Comparison of ENCODE assay signal across 18 cellular contexts in genomic region chr14:105273062-105273461, GRCh38. TPM values are rescaled to one million over a fixed set of nuclear protein-coding genes. Genes with fewer than 3 reads are reported as not detected.
DNase-seq lines count a peak whose midpoint lies in the region; ATAC-seq and TF ChIP-seq lines count a peak whose summit lies in the region.
"Had no signal": no experiment of that assay in that cellular context is flagged by ENCODE, and none has a peak within 500 bp of the region (broad histone marks: within the 10 kb centered on the region; RNA-seq: fewer than 3 reads in every experiment).

No MANE protein-coding gene starts in this region.

- no peaks in the 10 kb centered on the region for H3K27me3 Mint-ChIP-seq in CD4-positive, CD25-positive, alpha-beta regulatory T cell
- no peaks in the 10 kb centered on the region for H3K27me3 Mint-ChIP-seq in activated CD4-positive, alpha-beta T cell treated with anti-CD3 and anti-CD28 coated beads, Interleukin-2, amount 10 ng/mL, durations not matched to agents 24 days and 14 days
- H3K27me3 Mint-ChIP-seq: activated CD4-positive, alpha-beta memory T cell treated with anti-CD3 and anti-CD28 coated beads, Interleukin-2, amount 10 ng/mL, durations not matched to agents 7 days and 5 days; activated naive CD4-positive, alpha-beta T cell treated with anti-CD3 and anti-CD28 coated beads, Interleukin-2, amount 10 ng/mL, durations not matched to agents 7 days and 5 days; activated T-cell treated with anti-CD3 and anti-CD28 coated beads, Interleukin-2, amount 50 U/mL, for 24 hours had no signal

- H3K36me3 Mint-ChIP-seq in CD4-positive, CD25-positive, alpha-beta regulatory T cell = peaks cover 5% of the 10 kb centered on the region
- H3K36me3 Mint-ChIP-seq in activated CD4-positive, alpha-beta T cell treated with anti-CD3 and anti-CD28 coated beads, Interleukin-2, amount 10 ng/mL, durations not matched to agents 24 days and 14 days (ENCODE audit: low read depth) = peaks cover 6% of the 10 kb centered on the region
- H3K36me3 Mint-ChIP-seq: activated naive CD4-positive, alpha-beta T cell treated with anti-CD3 and anti-CD28 coated beads, Interleukin-2, amount 10 ng/mL, durations not matched to agents 7 days and 5 days had no signal

- no peaks in the 10 kb centered on the region for H3K27me3 ChIP-seq in CD4-positive, CD25-positive, alpha-beta regulatory T cell (ENCODE audit: control insufficient read depth, insufficient read depth, low read length)
- H3K27me3 ChIP-seq in foreskin keratinocyte (no peaks in the 10 kb centered on the region), osteoblast (ENCODE audit: insufficient read depth, low read length) (no peaks in the 10 kb centered on the region), right atrium auricular region (no peaks in the 10 kb centered on the region)

- H3K4me1 Mint-ChIP-seq in CD4-positive, CD25-positive, alpha-beta regulatory T cell = peaks cover 0 to 9% (median 4%) of the 10 kb centered on the region in 4 donors
- no peaks in the 10 kb centered on the region for H3K4me1 Mint-ChIP-seq in activated CD4-positive, alpha-beta T cell treated with anti-CD3 and anti-CD28 coated beads, Interleukin-2, amount 10 ng/mL, durations not matched to agents 24 days and 14 days
- H3K4me1 Mint-ChIP-seq: activated CD4-positive, alpha-beta memory T cell treated with anti-CD3 and anti-CD28 coated beads, Interleukin-2, amount 10 ng/mL, durations not matched to agents 7 days and 5 days; activated naive CD4-positive, alpha-beta T cell treated with anti-CD3 and anti-CD28 coated beads, Interleukin-2, amount 10 ng/mL, durations not matched to agents 7 days and 5 days had no signal

- H4K20me1 ChIP-seq in osteoblast (ENCODE audit: insufficient read depth, low read length) = peaks cover 30% of the 10 kb centered on the region

- H3K9me3 ChIP-seq in CD4-positive, CD25-positive, alpha-beta regulatory T cell (ENCODE audit: control insufficient read depth in 2 of 2, low read length in 2 of 2) = no peaks in the 10 kb centered on the region
- no peaks in the 10 kb centered on the region for H3K9me3 ChIP-seq in osteoblast (ENCODE audit: low read depth, low read length)
- no peaks in the 10 kb centered on the region for H3K9me3 ChIP-seq in right atrium auricular region
- H3K9me3 ChIP-seq: left ventricle myocardium inferior had no signal

- no peak overlapping the region for H3K4me3 ChIP-seq in CD4-positive, CD25-positive, alpha-beta regulatory T cell (ENCODE audit: low read depth, low read length)
- H3K4me3 ChIP-seq in LNCaP clone FGC (ENCODE audit: low read depth, low read length) = no peak overlapping the region
- no peak overlapping the region for H3K4me3 ChIP-seq in osteoblast (ENCODE audit: insufficient read depth, low read length)
- no peak overlapping the region for H3K4me3 ChIP-seq in right atrium auricular region
- H3K4me3 ChIP-seq: left ventricle myocardium inferior had no signal

- H3K27ac Mint-ChIP-seq in CD4-positive, CD25-positive, alpha-beta regulatory T cell = peak overlapping the region in 2 of 3 donors; percentile 14 to 23
- H3K27ac Mint-ChIP-seq in activated CD4-positive, alpha-beta T cell treated with anti-CD3 and anti-CD28 coated beads, Interleukin-2, amount 10 ng/mL, durations not matched to agents 24 days and 14 days = no peak overlapping the region
- H3K27ac Mint-ChIP-seq: activated CD4-positive, alpha-beta memory T cell treated with anti-CD3 and anti-CD28 coated beads, Interleukin-2, amount 10 ng/mL, durations not matched to agents 7 days and 5 days; activated naive CD4-positive, alpha-beta T cell treated with anti-CD3 and anti-CD28 coated beads, Interleukin-2, amount 10 ng/mL, durations not matched to agents 7 days and 5 days; HFFc6 had no signal

- no peaks in the 10 kb centered on the region for H3K36me3 ChIP-seq in CD4-positive, CD25-positive, alpha-beta regulatory T cell (ENCODE audit: control insufficient read depth, insufficient read depth, low read length)
- H3K36me3 ChIP-seq in osteoblast (ENCODE audit: insufficient read depth, low read length) (no peaks in the 10 kb centered on the region), right atrium auricular region (no peaks in the 10 kb centered on the region)

- TF ChIP-seq CTCF in LNCaP clone FGC (IDR thresholded peaks at IDR 0.05; ENCODE audit: control insufficient read depth, extremely low read depth, insufficient read depth) (no peak), foreskin keratinocyte (conservative IDR thresholded peaks at IDR 0.05) (no peak), osteoblast (IDR thresholded peaks at IDR 0.05; ENCODE audit: extremely low read depth, low read depth, low read length) (no peak), right atrium auricular region (IDR thresholded peaks at IDR 0.05) (no peak)

- intact Hi-C loops in activated CD4-positive, alpha-beta T cell treated with anti-CD3 and anti-CD28 coated beads, Interleukin-2, amount 10 ng/mL, durations not matched to agents 24 days and 14 days (cut with micrococcal nuclease) = no loop called here

- H2AFZ ChIP-seq in osteoblast (ENCODE audit: low read length) = no peak overlapping the region

- peaks cover 23% of the 10 kb centered on the region for H3K79me2 ChIP-seq in osteoblast (ENCODE audit: insufficient read depth, low read length)

- H3K4me1 ChIP-seq in CD4-positive, CD25-positive, alpha-beta regulatory T cell (ENCODE audit: control insufficient read depth, insufficient read depth, low read length, poor library complexity, severe bottlenecking) = no peaks in the 10 kb centered on the region
- H3K4me1 ChIP-seq in foreskin keratinocyte (no peaks in the 10 kb centered on the region), osteoblast (ENCODE audit: insufficient read depth, low read length) (peaks cover 10% of the 10 kb centered on the region), right atrium auricular region (peaks cover 0 to 10% of the 10 kb centered on the region in 2 donors)

- H3K4me2 ChIP-seq in osteoblast (ENCODE audit: insufficient read depth, low read length) = no peak overlapping the region

- no peaks in the 10 kb centered on the region for H3K9me3 Mint-ChIP-seq in CD4-positive, CD25-positive, alpha-beta regulatory T cell
- no peaks in the 10 kb centered on the region for H3K9me3 Mint-ChIP-seq in activated CD4-positive, alpha-beta T cell treated with anti-CD3 and anti-CD28 coated beads, Interleukin-2, amount 10 ng/mL, durations not matched to agents 24 days and 14 days
- H3K9me3 Mint-ChIP-seq: activated CD4-positive, alpha-beta memory T cell treated with anti-CD3 and anti-CD28 coated beads, Interleukin-2, amount 10 ng/mL, durations not matched to agents 7 days and 5 days; activated naive CD4-positive, alpha-beta T cell treated with anti-CD3 and anti-CD28 coated beads, Interleukin-2, amount 10 ng/mL, durations not matched to agents 7 days and 5 days; activated T-cell treated with anti-CD3 and anti-CD28 coated beads, Interleukin-2, amount 50 U/mL, for 24 hours; HFFc6 had no signal

- peak overlapping the region in 1 of 4 donors; percentile 43 for H3K4me3 Mint-ChIP-seq in CD4-positive, CD25-positive, alpha-beta regulatory T cell
- H3K4me3 Mint-ChIP-seq in activated CD4-positive, alpha-beta T cell treated with anti-CD3 and anti-CD28 coated beads, Interleukin-2, amount 10 ng/mL, durations not matched to agents 24 days and 14 days = no peak overlapping the region
- H3K4me3 Mint-ChIP-seq: activated CD4-positive, alpha-beta memory T cell treated with anti-CD3 and anti-CD28 coated beads, Interleukin-2, amount 10 ng/mL, durations not matched to agents 7 days and 5 days; activated naive CD4-positive, alpha-beta T cell treated with anti-CD3 and anti-CD28 coated beads, Interleukin-2, amount 10 ng/mL, durations not matched to agents 7 days and 5 days; activated T-cell treated with anti-CD3 and anti-CD28 coated beads, Interleukin-2, amount 50 U/mL, for 24 hours; HFFc6 had no signal

- no peak for DNase-seq in CD4-positive, CD25-positive, alpha-beta regulatory T cell
- DNase-seq in LNCaP clone FGC (ENCODE audit: low read depth) = peak; percentile 62
- DNase-seq in foreskin keratinocyte = peak in 1 of 2 donors; percentile 15
- peak; percentile 61 for DNase-seq in osteoblast (ENCODE audit: insufficient read length, low spot score, missing footprints)
- DNase-seq in NCI-H146 (lab: John Stamatoyannopoulos, UW) = no peak
- no peak for DNase-seq in right atrium auricular region (ENCODE audit: low spot score)
- DNase-seq in activated CD4-positive, alpha-beta T cell treated with anti-CD3 and anti-CD28 coated beads, Interleukin-2, amount 10 ng/mL, durations not matched to agents 24 days and 14 days = no peak
- DNase-seq: activated CD4-positive, alpha-beta memory T cell treated with anti-CD3 and anti-CD28 coated beads, Interleukin-2, amount 10 ng/mL, durations not matched to agents 7 days and 5 days; activated naive CD4-positive, alpha-beta T cell treated with anti-CD3 and anti-CD28 coated beads, Interleukin-2, amount 10 ng/mL, durations not matched to agents 7 days and 5 days; activated T-cell treated with anti-CD3 and anti-CD28 coated beads, Interleukin-2, amount 50 U/mL, for 24 hours; HFFc6; left ventricle myocardium inferior; NCI-H1092 treated with DMSO at 0.1 percent for 48 hours; Right ventricle myocardium superior; stimulated activated CD4-positive, alpha-beta T cell treated with anti-CD3 and anti-CD28 coated beads, Interleukin-2, amount 100 ng/mL, for 48 hours; T-helper 1 cell had no signal

- no peak overlapping the region for H3K27ac ChIP-seq in CD4-positive, CD25-positive, alpha-beta regulatory T cell (ENCODE audit: insufficient read depth, low read length, poor library complexity, severe bottlenecking)
- H3K27ac ChIP-seq in foreskin keratinocyte (no peak overlapping the region), osteoblast (ENCODE audit: low read depth, low read length) (no peak overlapping the region), right atrium auricular region (no peak overlapping the region)
- H3K27ac ChIP-seq: epithelial cell of prostate, left ventricle myocardium inferior had no signal

- no peak for ATAC-seq in CD4-positive, CD25-positive, alpha-beta regulatory T cell (ENCODE audit: low read depth in 2 of 2)
- ATAC-seq in foreskin keratinocyte (peak; percentile 74), GM18511 (IDR thresholded peaks at IDR 0.05; ENCODE audit: unreplicated experiment) (no peak)

RNA-seq across cellular contexts. Expression of gene BTBD6, which starts 24.7 kb away (rescaled TPM):
- 39.4 TPM for total RNA-seq in CD4-positive, CD25-positive, alpha-beta regulatory T cell
- 10 to 100 TPM in 2 of 4 donors, 1 to 10 TPM in 2; 4.6 to 17.4 (median 9.0) TPM for polyA plus RNA-seq in CD4-positive, CD25-positive, alpha-beta regulatory T cell
- total RNA-seq in foreskin keratinocyte (51.3 and 56.3 TPM in 2 replicates), osteoblast (54.3 and 60.1 TPM in 2 replicates), right atrium auricular region (10 to 100 TPM; 26.9 to 34.9 TPM)
- polyA plus RNA-seq in foreskin keratinocyte = 62.0 and 64.0 TPM in 2 replicates
- total RNA-seq in activated CD4-positive, alpha-beta T cell treated with anti-CD3 and anti-CD28 coated beads, Interleukin-2, amount 10 ng/mL, durations not matched to agents 24 days and 14 days = 39.8 and 40.1 TPM in 2 replicates

RNA-seq across cellular contexts. Expression of gene BRF1, which starts 27.7 kb away (rescaled TPM):
- 58.9 TPM for total RNA-seq in CD4-positive, CD25-positive, alpha-beta regulatory T cell
- polyA plus RNA-seq in CD4-positive, CD25-positive, alpha-beta regulatory T cell = 1 to 10 TPM; 5.6 to 8.7 (median 7.5) TPM
- total RNA-seq in foreskin keratinocyte (17.5 and 18.5 TPM in 2 replicates), osteoblast (33.6 and 34.4 TPM in 2 replicates), right atrium auricular region (10 to 100 TPM; 16.2 to 17.2 TPM)
- 13.8 and 15.3 TPM in 2 replicates for polyA plus RNA-seq in foreskin keratinocyte
- 42.4 and 46.6 TPM in 2 replicates for total RNA-seq in activated CD4-positive, alpha-beta T cell treated with anti-CD3 and anti-CD28 coated beads, Interleukin-2, amount 10 ng/mL, durations not matched to agents 24 days and 14 days

RNA-seq across cellular contexts. Expression of gene PACS2, which starts 41.5 kb away (rescaled TPM):
- total RNA-seq in CD4-positive, CD25-positive, alpha-beta regulatory T cell = 64.0 TPM
- 1 to 10 TPM in 2 of 4 donors, under 1 TPM in 2; 0.72 to 3.4 (median 1.5) TPM for polyA plus RNA-seq in CD4-positive, CD25-positive, alpha-beta regulatory T cell
- total RNA-seq in foreskin keratinocyte = 29.5 and 29.7 TPM in 2 replicates
- polyA plus RNA-seq in foreskin keratinocyte = 21.3 and 24.3 TPM in 2 replicates
- total RNA-seq in osteoblast = 81.1 and 81.3 TPM in 2 replicates
- total RNA-seq in right atrium auricular region = 10 to 100 TPM; 55.0 to 59.7 TPM
- total RNA-seq in activated CD4-positive, alpha-beta T cell treated with anti-CD3 and anti-CD28 coated beads, Interleukin-2, amount 10 ng/mL, durations not matched to agents 24 days and 14 days = 31.5 and 33.9 TPM in 2 replicates

Comparison
In these comparisons a context has a peak if more than half of its experiments do, and no peak if none do; other contexts are left out.
1. DNase-seq: peak in LNCaP clone FGC (single experiment) and osteoblast (single experiment); none in CD4-positive, CD25-positive, alpha-beta regulatory T cell (0 of 3), NCI-H146 (single experiment), right atrium auricular region (single experiment) and activated CD4-positive, alpha-beta T cell treated with anti-CD3 and anti-CD28 coated beads, Interleukin-2, amount 10 ng/mL, durations not matched to agents 24 days and 14 days (single experiment).